ENCODE assay signal across 1 cellular context in the genomic region with DNA sequence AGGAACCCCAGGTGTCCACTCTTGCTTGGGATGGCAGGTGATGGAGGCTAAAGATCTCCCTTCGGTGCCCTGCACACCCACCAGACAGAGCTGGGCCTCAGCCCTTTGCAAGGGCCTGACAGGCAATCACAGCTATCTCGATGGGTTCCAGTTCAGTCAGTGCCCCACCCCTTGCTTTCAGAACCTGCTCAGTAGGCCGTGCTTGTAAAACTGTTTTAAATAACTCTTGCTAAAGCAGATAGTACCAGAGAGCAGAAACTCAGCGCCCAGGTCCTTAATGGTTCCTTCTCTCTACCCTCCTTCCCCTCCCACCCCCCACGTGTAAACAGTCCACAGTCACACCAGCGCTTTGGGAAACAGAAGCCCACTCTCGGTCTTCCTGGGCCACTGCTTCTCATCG.
A peak's percentile ranks its signal among the peaks of the same experiment; 100 is the strongest.
TF ChIP-seq lines count a peak whose summit lies in the region.

No MANE protein-coding gene starts in this region.

TF ChIP-seq in K562, 482 proteins besides CTCF, POLR2A, EP300 and RAD21:
- TF ChIP-seq ZSCAN32 (CRISPR knock-in tag; IDR thresholded peaks at IDR 0.05) (no peak), NRF1 (conservative IDR thresholded peaks at IDR 0.05 in 1 of 2, IDR thresholded peaks at IDR 0.05 in 1 of 2) (no peak), KLF10 (CRISPR knock-in tag; IDR thresholded peaks at IDR 0.05) (no peak), KDM5B (IDR thresholded peaks at IDR 0.05; ENCODE audit: insufficient replicate concordance, low read depth, low read length) (no peak), MTA3 (IDR thresholded peaks at IDR 0.05; ENCODE audit: borderline replicate concordance) (no peak), KDM4B (IDR thresholded peaks at IDR 0.05; ENCODE audit: borderline replicate concordance in 2 of 2, low read depth in 1 of 2) (no peak)
- TF ChIP-seq, protein P1, sequence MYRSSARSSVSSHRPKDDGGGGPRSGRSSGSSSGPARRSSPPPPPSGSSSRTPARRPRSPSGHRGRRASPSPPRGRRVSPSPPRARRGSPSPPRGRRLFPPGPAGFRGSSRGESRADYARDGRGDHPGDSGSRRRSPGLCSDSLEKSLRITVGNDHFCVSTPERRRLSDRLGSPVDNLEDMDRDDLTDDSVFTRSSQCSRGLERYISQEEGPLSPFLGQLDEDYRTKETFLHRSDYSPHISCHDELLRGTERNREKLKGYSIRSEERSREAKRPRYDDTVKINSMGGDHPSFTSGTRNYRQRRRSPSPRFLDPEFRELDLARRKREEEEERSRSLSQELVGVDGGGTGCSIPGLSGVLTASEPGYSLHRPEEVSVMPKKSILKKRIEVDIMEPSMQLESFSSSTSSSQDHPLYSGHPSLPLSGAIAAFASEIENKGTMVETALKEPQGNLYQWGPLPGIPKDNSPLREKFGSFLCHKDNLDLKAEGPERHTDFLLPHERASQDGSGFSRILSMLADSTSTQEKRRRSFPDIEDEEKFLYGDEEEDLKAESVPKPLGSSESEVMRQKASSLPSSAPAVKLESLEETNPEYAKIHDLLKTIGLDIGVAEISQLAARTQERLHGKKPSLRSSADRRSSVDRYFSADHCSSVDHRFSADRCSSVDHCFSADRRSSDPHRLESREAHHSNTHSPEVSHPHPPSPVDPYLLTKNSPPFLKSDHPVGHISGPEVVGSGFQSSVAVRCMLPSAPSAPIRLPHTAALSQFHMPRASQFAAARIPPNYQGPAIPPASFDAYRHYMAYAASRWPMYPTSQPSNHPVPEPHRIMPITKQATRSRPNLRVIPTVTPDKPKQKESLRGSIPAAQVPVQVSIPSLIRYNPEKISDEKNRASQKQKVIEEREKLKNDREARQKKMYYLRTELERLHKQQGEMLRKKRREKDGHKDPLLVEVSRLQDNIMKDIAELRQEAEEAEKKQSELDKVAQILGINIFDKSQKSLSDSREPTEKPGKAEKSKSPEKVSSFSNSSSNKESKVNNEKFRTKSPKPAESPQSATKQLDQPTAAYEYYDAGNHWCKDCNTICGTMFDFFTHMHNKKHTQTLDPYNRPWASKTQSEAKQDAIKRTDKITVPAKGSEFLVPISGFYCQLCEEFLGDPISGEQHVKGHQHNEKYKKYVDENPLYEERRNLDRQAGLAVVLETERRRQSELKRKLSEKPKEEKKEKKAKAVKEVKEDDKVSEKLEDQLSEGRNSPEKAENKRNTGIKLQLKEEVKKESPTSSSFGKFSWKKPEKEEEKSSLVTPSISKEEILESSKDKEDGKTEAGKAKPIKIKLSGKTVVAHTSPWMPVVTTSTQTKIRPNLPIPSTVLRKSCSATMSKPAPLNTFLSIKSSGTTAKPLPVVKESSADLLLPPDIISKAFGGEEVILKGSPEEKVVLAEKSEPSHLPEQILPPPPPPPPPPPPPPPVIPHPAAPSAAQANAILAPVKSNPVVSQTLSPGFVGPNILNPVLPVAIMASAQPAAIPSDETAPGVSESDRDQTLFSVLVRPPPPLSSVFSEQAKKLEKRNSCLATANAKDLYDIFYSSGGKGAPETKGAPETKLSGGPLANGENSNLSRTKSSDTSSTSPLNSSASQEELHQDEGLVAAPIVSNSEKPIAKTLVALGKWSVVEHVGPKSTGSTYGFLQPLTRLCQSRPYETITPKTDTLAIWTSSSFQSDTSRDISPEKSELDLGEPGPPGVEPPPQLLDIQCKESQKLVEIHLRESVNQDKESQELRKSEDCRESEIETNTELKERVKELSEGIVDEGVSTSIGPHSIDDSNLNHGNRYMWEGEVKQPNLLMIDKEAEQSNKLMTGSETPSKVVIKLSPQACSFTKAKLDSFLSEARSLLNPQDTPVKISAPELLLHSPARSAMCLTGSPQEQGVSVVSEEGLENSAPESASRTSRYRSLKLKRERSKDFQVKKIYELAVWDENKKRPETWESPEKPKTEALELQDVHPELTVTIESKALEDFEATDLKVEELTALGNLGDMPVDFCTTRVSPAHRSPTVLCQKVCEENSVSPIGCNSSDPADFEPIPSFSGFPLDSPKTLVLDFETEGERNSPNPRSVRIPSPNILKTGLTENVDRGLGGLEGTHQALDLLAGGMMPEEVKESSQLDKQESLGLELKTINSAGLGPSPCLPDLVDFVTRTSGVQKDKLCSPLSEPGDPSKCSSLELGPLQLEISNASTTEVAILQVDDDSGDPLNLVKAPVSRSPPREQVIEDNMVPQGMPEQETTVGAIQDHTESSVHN (IDR thresholded peaks at IDR 0.05; ENCODE audit: borderline replicate concordance in 1 of 2, low read depth in 1 of 2) = no peak
- TF ChIP-seq, protein P2, sequence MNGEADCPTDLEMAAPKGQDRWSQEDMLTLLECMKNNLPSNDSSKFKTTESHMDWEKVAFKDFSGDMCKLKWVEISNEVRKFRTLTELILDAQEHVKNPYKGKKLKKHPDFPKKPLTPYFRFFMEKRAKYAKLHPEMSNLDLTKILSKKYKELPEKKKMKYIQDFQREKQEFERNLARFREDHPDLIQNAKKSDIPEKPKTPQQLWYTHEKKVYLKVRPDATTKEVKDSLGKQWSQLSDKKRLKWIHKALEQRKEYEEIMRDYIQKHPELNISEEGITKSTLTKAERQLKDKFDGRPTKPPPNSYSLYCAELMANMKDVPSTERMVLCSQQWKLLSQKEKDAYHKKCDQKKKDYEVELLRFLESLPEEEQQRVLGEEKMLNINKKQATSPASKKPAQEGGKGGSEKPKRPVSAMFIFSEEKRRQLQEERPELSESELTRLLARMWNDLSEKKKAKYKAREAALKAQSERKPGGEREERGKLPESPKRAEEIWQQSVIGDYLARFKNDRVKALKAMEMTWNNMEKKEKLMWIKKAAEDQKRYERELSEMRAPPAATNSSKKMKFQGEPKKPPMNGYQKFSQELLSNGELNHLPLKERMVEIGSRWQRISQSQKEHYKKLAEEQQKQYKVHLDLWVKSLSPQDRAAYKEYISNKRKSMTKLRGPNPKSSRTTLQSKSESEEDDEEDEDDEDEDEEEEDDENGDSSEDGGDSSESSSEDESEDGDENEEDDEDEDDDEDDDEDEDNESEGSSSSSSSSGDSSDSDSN (IDR thresholded peaks at IDR 0.05; ENCODE audit: borderline replicate concordance in 1 of 2, low read depth in 2 of 2, low read length in 2 of 2) = 0 out of 4 replicates have a peak, but pooled peaks of 1 of the 2 experiments have one; percentile 8
TF ChIP-seq in K562: peak in this region for 1.
